Comparison of ENCODE assay signal across 18 cellular contexts in the genomic region with DNA sequence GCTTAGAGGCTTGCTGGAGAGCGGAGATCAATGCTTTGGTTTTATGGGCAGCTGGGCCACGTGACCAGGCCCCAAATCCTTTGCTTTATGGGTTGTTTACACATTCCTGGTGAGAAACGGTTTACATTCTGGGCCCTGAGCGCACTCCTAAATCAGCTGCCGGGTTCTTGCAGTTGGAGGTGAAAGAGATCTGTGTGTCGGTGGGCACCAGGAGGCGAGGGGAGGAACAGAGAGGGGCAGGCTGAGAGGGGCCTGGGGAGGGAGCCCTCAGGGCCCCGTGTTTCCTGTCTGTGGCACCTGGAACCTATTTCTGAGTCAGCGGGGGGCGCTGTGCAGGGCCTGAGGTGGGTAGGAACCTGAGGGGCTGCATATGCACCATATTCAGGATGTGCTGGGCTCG.
A peak's percentile ranks its signal among the peaks of the same experiment; 100 is the strongest.
DNase-seq lines count a peak whose midpoint lies in the region; ATAC-seq and TF ChIP-seq lines count a peak whose summit lies in the region.
"Had no signal": no experiment of that assay in that cellular context is flagged by ENCODE, and none has a peak within 500 bp of the region (broad histone marks: within the 10 kb centered on the region; RNA-seq: fewer than 3 reads in every experiment).

No MANE protein-coding gene starts in this region.

- H3K9me3 ChIP-seq in PC-3 (ENCODE audit: low read length) (no peaks in the 10 kb centered on the region), hepatocyte (ENCODE audit: low read depth) (no peaks in the 10 kb centered on the region), transverse colon (no peaks in the 10 kb centered on the region)

- POLR2A ChIA-PET in PC-3 (lab: Charles Lee; ENCODE audit: unreplicated experiment): no interaction called here

- TF ChIP-seq CTCF in PC-3 (conservative IDR thresholded peaks at IDR 0.05; ENCODE audit: low read depth, low read length) (peak; percentile 65), hepatocyte (IDR thresholded peaks at IDR 0.05; ENCODE audit: poor library complexity) (no peak), transverse colon (IDR thresholded peaks at IDR 0.05) (peak in 2 of 5 experiments; percentile 11 to 21), omental fat pad (IDR thresholded peaks at IDR 0.05) (no peak)

- BruUV-seq in PC-3 (replicated peaks; lab: Mats Ljungman, UMichigan): no TSS peak

- H2AFZ ChIP-seq in PC-3 (ENCODE audit: low read length) (no peak overlapping the region), hepatocyte (no peak overlapping the region)

- peaks cover 43% of the 10 kb centered on the region for H3K27me3 ChIP-seq in PC-3 (ENCODE audit: low read length)
- peaks cover 7% of the 10 kb centered on the region for H3K27me3 ChIP-seq in hepatocyte
- peaks cover 3% of the 10 kb centered on the region for H3K27me3 ChIP-seq in transverse colon

- DNase-seq in stimulated activated CD4-positive, alpha-beta T cell treated with anti-CD3 and anti-CD28 coated beads, Interleukin-15, amount 100 ng/mL, for 24 hours: peak; percentile 26
- no peak for DNase-seq in stimulated activated CD4-positive, alpha-beta T cell treated with anti-CD3 and anti-CD28 coated beads, Interleukin-12 subunit alpha, Interleukin-12 subunit beta, amount 100 ng/mL, for 4 hours
- DNase-seq in PC-3 (peak; percentile 5), hepatocyte (ENCODE audit: low spot score) (peak; percentile 38), transverse colon (no peak), SIG-M5 treated with dmso at 0.1 percent for 504 hours (lab: John Stamatoyannopoulos, UW; ENCODE audit: unreplicated experiment) (no peak), omental fat pad (ENCODE audit: low spot score) (no peak), RKO (ENCODE audit: low spot score) (no peak)
- DNase-seq: activated T-cell treated with anti-CD3 and anti-CD28 coated beads, Interleukin-2, amount 50 U/mL, for 4 hours; anterior cingulate cortex; cortex of kidney; DMS53; NCI-H1092; NCI-H226; occipital lobe; T-cell had no signal

- no peaks in the 10 kb centered on the region for H3F3A ChIP-seq in PC-3 (ENCODE audit: low read length, unreplicated experiment)

- 31% methylated on average over 9 of the region's 11 CpGs for WGBS in hepatocyte (ENCODE audit: low lambda C conversion rate, missing lambda C conversion rate)
- WGBS in transverse colon (ENCODE audit: low coverage in 1 of 2), 2 donors: 36% methylated on average over 11 of the region's 11 CpGs; no CpG with 5 or more reads in 1 of the 2 donors

- H3K9me2 ChIP-seq in PC-3 (replicated peaks; ENCODE audit: low read length): no peaks in the 10 kb centered on the region
- no peaks in the 10 kb centered on the region for H3K9me2 ChIP-seq in hepatocyte (replicated peaks; ENCODE audit: insufficient read depth)

- no peak overlapping the region for H3K4me3 ChIP-seq in PC-3 (ENCODE audit: low read length)
- no peak overlapping the region for H3K4me3 ChIP-seq in hepatocyte
- H3K4me3 ChIP-seq in transverse colon: no peak overlapping the region
- H3K4me3 ChIP-seq: GM12878 had no signal

- H3K4me2 ChIP-seq in PC-3 (ENCODE audit: low read length): no peak overlapping the region
- peak overlapping the region; percentile 50 for H3K4me2 ChIP-seq in hepatocyte

- no peaks in the 10 kb centered on the region for H3K79me2 ChIP-seq in PC-3 (ENCODE audit: low read length)
- no peaks in the 10 kb centered on the region for H3K79me2 ChIP-seq in hepatocyte

- H3K4me1 ChIP-seq in PC-3 (ENCODE audit: insufficient read depth, low read length): no peaks in the 10 kb centered on the region
- peaks cover 15% of the 10 kb centered on the region for H3K4me1 ChIP-seq in hepatocyte (ENCODE audit: insufficient read depth)
- peaks cover 0 to 11% (median 6%) of the 10 kb centered on the region in 4 donors for H3K4me1 ChIP-seq in transverse colon

- H4K20me1 ChIP-seq in PC-3 (ENCODE audit: low read length) (no peaks in the 10 kb centered on the region), hepatocyte (ENCODE audit: insufficient read depth, poor library complexity, severe bottlenecking) (no peaks in the 10 kb centered on the region)

- TF ChIP-seq POLR2A in transverse colon (IDR thresholded peaks at IDR 0.05): no peak

- no peak for ATAC-seq in PC-3
- ATAC-seq in omental fat pad (ENCODE audit: low FRiP score): no peak
- ATAC-seq: activated CD4-positive, CD25-positive, alpha-beta regulatory T cell treated with anti-CD3 and anti-CD28 coated beads, Interleukin-2, amount 50 U/mL, for 24 hours; activated T-cell treated with anti-CD3 and anti-CD28 coated beads, Interleukin-2, amount 50 U/mL, for 4 hours; GM12878; T-cell had no signal

- no peak overlapping the region for H3K27ac ChIP-seq in PC-3 (ENCODE audit: low read length)
- no peak overlapping the region for H3K27ac ChIP-seq in hepatocyte
- H3K27ac ChIP-seq in transverse colon: peak overlapping the region in 3 of 4 donors; percentile 59 to 81 (median 69)

- CTCF ChIA-PET in PC-3 (lab: Charles Lee): no interaction called here

- in situ Hi-C loops in transverse colon (cut with MboI; ENCODE audit: low pct_ligation_motif_present in 1 of 4, low pct_unique_long_range_greater_than_20kb in 1 of 4, low sequenced_read_pairs in 3 of 4): no loop called here

- intact Hi-C loops in PC-3 (cut with micrococcal nuclease): no loop called here
- intact Hi-C loops in transverse colon (cut with DNase I; ENCODE audit: low total_unique reads): loop anchor here (5.0 kb wide), 1 partner anchor 66 kb away; no protein-coding TSS in a partner anchor

- no peak overlapping the region for H3K9ac ChIP-seq in PC-3 (ENCODE audit: low read length)

- H3K36me3 ChIP-seq in PC-3 (ENCODE audit: low read depth, low read length): no peaks in the 10 kb centered on the region
- H3K36me3 ChIP-seq in hepatocyte (replicated peaks; ENCODE audit: insufficient read depth, low read depth): no peaks in the 10 kb centered on the region
- no peaks in the 10 kb centered on the region for H3K36me3 ChIP-seq in transverse colon

- TF ChIP-seq EP300 in transverse colon (IDR thresholded peaks at IDR 0.05; ENCODE audit: low read depth): no peak

Comparison
In these comparisons a context has a peak if more than half of its experiments do, and no peak if none do; other contexts are left out.
1. DNase-seq: peak in stimulated activated CD4-positive, alpha-beta T cell treated with anti-CD3 and anti-CD28 coated beads, Interleukin-15, amount 100 ng/mL, for 24 hours (single experiment), PC-3 (single experiment) and hepatocyte (single experiment); none in stimulated activated CD4-positive, alpha-beta T cell treated with anti-CD3 and anti-CD28 coated beads, Interleukin-12 subunit alpha, Interleukin-12 subunit beta, amount 100 ng/mL, for 4 hours (single experiment), transverse colon (single experiment), SIG-M5 treated with dmso at 0.1 percent for 504 hours (single experiment), omental fat pad (single experiment) and RKO (single experiment).
2. H3K27ac ChIP-seq: peak in transverse colon (3 of 4); none in PC-3 (single experiment) and hepatocyte (single experiment).